Comparison of ENCODE assay signal across 1 cellular context in genomic region chr3:190306026-190306425, GRCh38.
TF ChIP-seq lines count a peak whose summit lies in the region.

No MANE protein-coding gene starts in this region.

TF ChIP-seq in WTC11, 78 proteins besides CTCF, POLR2A, EP300 and RAD21:
- no peak for TF ChIP-seq JUN (CRISPR knock-in tag; IDR thresholded peaks at IDR 0.05)
- TF ChIP-seq, protein P1, sequence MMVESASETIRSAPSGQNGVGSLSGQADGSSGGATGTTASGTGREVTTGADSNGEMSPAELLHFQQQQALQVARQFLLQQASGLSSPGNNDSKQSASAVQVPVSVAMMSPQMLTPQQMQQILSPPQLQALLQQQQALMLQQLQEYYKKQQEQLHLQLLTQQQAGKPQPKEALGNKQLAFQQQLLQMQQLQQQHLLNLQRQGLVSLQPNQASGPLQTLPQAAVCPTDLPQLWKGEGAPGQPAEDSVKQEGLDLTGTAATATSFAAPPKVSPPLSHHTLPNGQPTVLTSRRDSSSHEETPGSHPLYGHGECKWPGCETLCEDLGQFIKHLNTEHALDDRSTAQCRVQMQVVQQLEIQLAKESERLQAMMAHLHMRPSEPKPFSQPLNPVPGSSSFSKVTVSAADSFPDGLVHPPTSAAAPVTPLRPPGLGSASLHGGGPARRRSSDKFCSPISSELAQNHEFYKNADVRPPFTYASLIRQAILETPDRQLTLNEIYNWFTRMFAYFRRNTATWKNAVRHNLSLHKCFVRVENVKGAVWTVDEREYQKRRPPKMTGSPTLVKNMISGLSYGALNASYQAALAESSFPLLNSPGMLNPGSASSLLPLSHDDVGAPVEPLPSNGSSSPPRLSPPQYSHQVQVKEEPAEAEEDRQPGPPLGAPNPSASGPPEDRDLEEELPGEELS (CRISPR knock-in tag; IDR thresholded peaks at IDR 0.05) = no peak
- TF ChIP-seq MYBL2 (CRISPR knock-in tag; IDR thresholded peaks at IDR 0.05) = no peak
- TF ChIP-seq PRDM15 (CRISPR knock-in tag; IDR thresholded peaks at IDR 0.05) = no peak
- TF ChIP-seq ZNF317 (CRISPR knock-in tag; IDR thresholded peaks at IDR 0.05; ENCODE audit: borderline replicate concordance, low read depth) = no peak
- TF ChIP-seq FOXJ3 (CRISPR knock-in tag; IDR thresholded peaks at IDR 0.05; ENCODE audit: borderline replicate concordance) = no peak
- TF ChIP-seq MLX (CRISPR knock-in tag; IDR thresholded peaks at IDR 0.05) = no peak
- no peak for TF ChIP-seq RORB (CRISPR knock-in tag; IDR thresholded peaks at IDR 0.05)
- no peak for TF ChIP-seq GTF2I (CRISPR knock-in tag; conservative IDR thresholded peaks at IDR 0.05)
- TF ChIP-seq ELF4 (CRISPR knock-in tag; IDR thresholded peaks at IDR 0.05; ENCODE audit: low read depth) = no peak
- TF ChIP-seq ETV6 (CRISPR knock-in tag; IDR thresholded peaks at IDR 0.05) = no peak
- TF ChIP-seq ZNF219 (CRISPR knock-in tag; IDR thresholded peaks at IDR 0.05; ENCODE audit: borderline replicate concordance) = no peak
